Comparison of ENCODE assay signal across 11 cellular contexts in the genomic region with DNA sequence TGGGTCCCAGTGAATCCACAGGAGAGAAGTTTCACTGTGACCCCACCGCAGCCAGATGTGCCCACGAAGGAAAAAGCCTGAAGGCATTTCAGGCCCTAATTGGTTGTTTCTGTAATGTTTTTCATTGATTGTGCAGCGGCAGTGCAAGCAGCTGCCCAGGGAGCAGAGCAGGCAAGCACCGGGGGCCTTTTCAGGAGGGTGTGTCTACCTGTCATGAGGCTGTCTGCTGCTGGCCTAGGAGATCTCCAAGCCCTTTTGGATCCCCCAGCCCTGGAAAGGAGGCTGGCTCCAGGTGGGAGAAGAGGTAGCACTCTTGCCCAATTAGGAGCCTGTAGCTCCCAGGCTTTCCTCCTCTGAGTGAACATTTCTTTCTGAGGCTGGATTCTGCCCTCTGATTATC.
DNase-seq lines count a peak whose midpoint lies in the region; ATAC-seq and TF ChIP-seq lines count a peak whose summit lies in the region.
"Had no signal": no experiment of that assay in that cellular context is flagged by ENCODE, and none has a peak within 500 bp of the region (broad histone marks: within the 10 kb centered on the region; RNA-seq: fewer than 3 reads in every experiment).

No MANE protein-coding gene starts in this region.

- no peaks in the 10 kb centered on the region for H3K9me3 ChIP-seq in Loucy (ENCODE audit: insufficient read depth, low read depth, low read length)

- no peaks in the 10 kb centered on the region for H3K27me3 ChIP-seq in Loucy (ENCODE audit: insufficient read depth, low read length, poor library complexity, severe bottlenecking)

- no peaks in the 10 kb centered on the region for H3F3A ChIP-seq in Loucy (ENCODE audit: low read depth)

- no peaks in the 10 kb centered on the region for H3K79me2 ChIP-seq in Loucy (ENCODE audit: insufficient read depth, low read length)

- DNase-seq in NCI-H2081 treated with DMSO at 0.1 percent for 48 hours (lab: John Stamatoyannopoulos, UW) (no peak), NCI-H1694 (lab: John Stamatoyannopoulos, UW) (no peak), foreskin melanocyte (no peak)
- DNase-seq in effector CD4-positive, alpha-beta T cell, result no peak
- DNase-seq: left colon, MV-4-11 had no signal

- peak overlapping the region; percentile 36 for H3K4me2 ChIP-seq in Loucy (ENCODE audit: low read depth, low read length, poor library complexity, severe bottlenecking)

- no peaks in the 10 kb centered on the region for H3K36me3 ChIP-seq in Loucy (ENCODE audit: insufficient read depth, low read length)

- H2AFZ ChIP-seq in Loucy (ENCODE audit: low read length), result no peak overlapping the region

- H3K9ac ChIP-seq in Loucy (ENCODE audit: low read depth, low read length, poor library complexity, severe bottlenecking), result no peak overlapping the region

- TF ChIP-seq CTCF in Loucy (conservative IDR thresholded peaks at IDR 0.05; ENCODE audit: low read length), result no peak

- H3K4me3 ChIP-seq in GM08714 (ENCODE audit: low read length), result peak overlapping the region; percentile 1; the same call in 1 of the 2 replicates
- H3K4me3 ChIP-seq in Loucy (ENCODE audit: low read length, poor library complexity, severe bottlenecking), result peak overlapping the region; percentile 2

- H3K4me1 ChIP-seq in Loucy (ENCODE audit: insufficient read depth, low read length, poor library complexity, severe bottlenecking), result peaks cover 3% of the 10 kb centered on the region

- H3K9me2 ChIP-seq in Loucy (replicated peaks; ENCODE audit: low read depth, low read length), result no peaks in the 10 kb centered on the region

- ATAC-seq in GM19455 (IDR thresholded peaks at IDR 0.05; ENCODE audit: unreplicated experiment), result peak; percentile 55
- peak; percentile 35 for ATAC-seq in HG02943 (IDR thresholded peaks at IDR 0.05; ENCODE audit: low read depth, unreplicated experiment)
- ATAC-seq: left colon, Panc1 had no signal

- H4K20me1 ChIP-seq in Loucy (ENCODE audit: insufficient read depth, low read length, poor library complexity, severe bottlenecking), result no peaks in the 10 kb centered on the region
